9 cellular contexts compared by ENCODE assay signal in genomic region chr16:4682616-4683254, GRCh38. TPM values are rescaled to one million over a fixed set of nuclear protein-coding genes. Genes with fewer than 3 reads are reported as not detected.
A peak's percentile ranks its signal among the peaks of the same experiment; 100 is the strongest.
DNase-seq lines count a peak whose midpoint lies in the region; ATAC-seq and TF ChIP-seq lines count a peak whose summit lies in the region.
"Had no signal": no experiment of that assay in that cellular context is flagged by ENCODE, and none has a peak within 500 bp of the region (broad histone marks: within the 10 kb centered on the region; RNA-seq: fewer than 3 reads in every experiment).

No MANE protein-coding gene starts in this region.

- H3K4me3 ChIP-seq in fibroblast of pulmonary artery (replicated peaks; ENCODE audit: low read depth, low read length) (no peak overlapping the region), sigmoid colon (peak overlapping the region in 3 of 4 donors; percentile 26 to 30 (median 28))

- intact Hi-C loops in activated CD4-positive, alpha-beta T cell treated with anti-CD3 and anti-CD28 coated beads for 36 hours (cut with DNase I, micrococcal nuclease) = no loop called here
- intact Hi-C loops in activated CD4-positive, alpha-beta T cell treated with anti-CD3 and anti-CD28 coated beads, Interleukin-2, amount 10 ng/mL, durations not matched to agents 24 days and 14 days (cut with micrococcal nuclease) = no loop called here
- intact Hi-C loops in sigmoid colon (cut with DNase I) = no loop called here

- peaks cover 7% of the 10 kb centered on the region for H3K4me1 Mint-ChIP-seq in activated CD4-positive, alpha-beta T cell treated with anti-CD3 and anti-CD28 coated beads for 36 hours
- H3K4me1 Mint-ChIP-seq in activated CD4-positive, alpha-beta T cell treated with anti-CD3 and anti-CD28 coated beads, Interleukin-2, amount 10 ng/mL, durations not matched to agents 24 days and 14 days = peaks cover 7% of the 10 kb centered on the region
- H3K4me1 Mint-ChIP-seq: activated B cell treated with CpG ODN at 0.5 μM for 24 hours had no signal

- POLR2A ChIA-PET in activated CD4-positive, alpha-beta T cell treated with anti-CD3 and anti-CD28 coated beads for 36 hours (lab: Charles Lee) = interaction anchor here (0.7 kb wide), 1 partner anchor 52 kb away, joined by 6 read pairs; the partner anchor contains the start of genes ANKS3 and DNAAF8

- ATAC-seq in activated CD4-positive, alpha-beta T cell treated with anti-CD3 and anti-CD28 coated beads for 36 hours = peak; percentile 79
- ATAC-seq in GM18907 (IDR thresholded peaks at IDR 0.05; ENCODE audit: unreplicated experiment) (no peak), HG02840 (IDR thresholded peaks at IDR 0.05; ENCODE audit: low FRiP score, unreplicated experiment) (no peak)

- TF ChIP-seq EP300 in sigmoid colon (IDR thresholded peaks at IDR 0.05) = no peak

- no peaks in the 10 kb centered on the region for H3K27me3 Mint-ChIP-seq in activated CD4-positive, alpha-beta T cell treated with anti-CD3 and anti-CD28 coated beads for 36 hours
- no peaks in the 10 kb centered on the region for H3K27me3 Mint-ChIP-seq in activated CD4-positive, alpha-beta T cell treated with anti-CD3 and anti-CD28 coated beads, Interleukin-2, amount 10 ng/mL, durations not matched to agents 24 days and 14 days
- H3K27me3 Mint-ChIP-seq: activated B cell treated with CpG ODN at 0.5 μM for 24 hours had no signal

- WGBS in sigmoid colon, 2 donors = 85 to 90% methylated on average over 36 of the region's 36 CpGs

- H3K4me1 ChIP-seq in sigmoid colon = peaks cover 0 to 14% (median 11%) of the 10 kb centered on the region in 4 donors

- H3K4me3 Mint-ChIP-seq in activated CD4-positive, alpha-beta T cell treated with anti-CD3 and anti-CD28 coated beads for 36 hours = no peak overlapping the region
- H3K4me3 Mint-ChIP-seq in activated CD4-positive, alpha-beta T cell treated with anti-CD3 and anti-CD28 coated beads, Interleukin-2, amount 10 ng/mL, durations not matched to agents 24 days and 14 days = no peak overlapping the region
- H3K4me3 Mint-ChIP-seq: activated B cell treated with CpG ODN at 0.5 μM for 24 hours had no signal

- H3K27ac Mint-ChIP-seq in activated CD4-positive, alpha-beta T cell treated with anti-CD3 and anti-CD28 coated beads for 36 hours = no peak overlapping the region
- peak overlapping the region; percentile 4 for H3K27ac Mint-ChIP-seq in activated CD4-positive, alpha-beta T cell treated with anti-CD3 and anti-CD28 coated beads, Interleukin-2, amount 10 ng/mL, durations not matched to agents 24 days and 14 days
- H3K27ac Mint-ChIP-seq: activated B cell treated with CpG ODN at 0.5 μM for 24 hours had no signal

- peak overlapping the region in 3 of 4 donors; percentile 39 to 55 (median 48) for H3K27ac ChIP-seq in sigmoid colon

- H3K9me3 ChIP-seq in sigmoid colon = no peaks in the 10 kb centered on the region

- H3K36me3 ChIP-seq in sigmoid colon = peaks cover 7 to 85% (median 34%) of the 10 kb centered on the region in 4 donors

- DNase-seq in activated CD4-positive, alpha-beta T cell treated with anti-CD3 and anti-CD28 coated beads for 36 hours = peak; percentile 79
- no peak for DNase-seq in activated CD4-positive, alpha-beta T cell treated with anti-CD3 and anti-CD28 coated beads for 1 hour
- peak; percentile 79 for DNase-seq in activated CD4-positive, alpha-beta T cell treated with anti-CD3 and anti-CD28 coated beads, Interleukin-2, amount 10 ng/mL, durations not matched to agents 24 days and 14 days
- DNase-seq in fibroblast of pulmonary artery (ENCODE audit: low read depth) (peak; percentile 26), sigmoid colon (peak; percentile 77), putamen (ENCODE audit: low spot score) (no peak)
- DNase-seq: activated B cell treated with CpG ODN at 0.5 μM for 24 hours had no signal

- H3K9me3 Mint-ChIP-seq in activated CD4-positive, alpha-beta T cell treated with anti-CD3 and anti-CD28 coated beads for 36 hours (ENCODE audit: low read depth) = no peaks in the 10 kb centered on the region
- H3K9me3 Mint-ChIP-seq in activated CD4-positive, alpha-beta T cell treated with anti-CD3 and anti-CD28 coated beads, Interleukin-2, amount 10 ng/mL, durations not matched to agents 24 days and 14 days = no peaks in the 10 kb centered on the region
- H3K9me3 Mint-ChIP-seq: activated B cell treated with CpG ODN at 0.5 μM for 24 hours had no signal

- H3K36me3 Mint-ChIP-seq in activated CD4-positive, alpha-beta T cell treated with anti-CD3 and anti-CD28 coated beads for 36 hours (ENCODE audit: low read depth) = peaks cover 12% of the 10 kb centered on the region
- H3K36me3 Mint-ChIP-seq in activated CD4-positive, alpha-beta T cell treated with anti-CD3 and anti-CD28 coated beads, Interleukin-2, amount 10 ng/mL, durations not matched to agents 24 days and 14 days (ENCODE audit: low read depth) = peaks cover 20% of the 10 kb centered on the region

- TF ChIP-seq CTCF in fibroblast of pulmonary artery (IDR thresholded peaks at IDR 0.05; ENCODE audit: low read length, missing control alignments) = peak; percentile 25
- TF ChIP-seq CTCF in sigmoid colon (IDR thresholded peaks at IDR 0.05) = peak; percentile 6 to 57 (median 41)

- TF ChIP-seq POLR2A in sigmoid colon (IDR thresholded peaks at IDR 0.05) = no peak

- CTCF ChIA-PET in activated CD4-positive, alpha-beta T cell treated with anti-CD3 and anti-CD28 coated beads for 36 hours (lab: Charles Lee) = interaction anchor here (0.6 to 1.3 kb wide), 5 partner anchors 12 to 877 kb away, joined by 3 read pairs; no protein-coding TSS in a partner anchor

- H3K27me3 ChIP-seq in sigmoid colon = no peaks in the 10 kb centered on the region

RNA-seq across cellular contexts. Expression of gene NUDT16L1, which starts 10.6 kb away (rescaled TPM):
- 10 to 100 TPM; 16.4 to 22.5 TPM for total RNA-seq in activated CD4-positive, alpha-beta T cell treated with anti-CD3 and anti-CD28 coated beads for 36 hours
- 35.4 and 36.1 TPM in 2 replicates for total RNA-seq in activated CD4-positive, alpha-beta T cell treated with anti-CD3 and anti-CD28 coated beads, Interleukin-2, amount 10 ng/mL, durations not matched to agents 24 days and 14 days
- 10 to 100 TPM; 16.6 to 21.8 (median 18.6) TPM for total RNA-seq in sigmoid colon
- 10 to 100 TPM; 53.7 to 75.1 (median 61.9) TPM for polyA plus RNA-seq in sigmoid colon

RNA-seq across cellular contexts. Expression of gene ANKS3, which starts 51.3 kb away (rescaled TPM):
- 10 to 100 TPM; 12.1 to 14.1 TPM for total RNA-seq in activated CD4-positive, alpha-beta T cell treated with anti-CD3 and anti-CD28 coated beads for 36 hours
- 21.8 and 22.3 TPM in 2 replicates for total RNA-seq in activated CD4-positive, alpha-beta T cell treated with anti-CD3 and anti-CD28 coated beads, Interleukin-2, amount 10 ng/mL, durations not matched to agents 24 days and 14 days
- total RNA-seq in sigmoid colon = 10 to 100 TPM; 20.3 to 30.7 (median 23.8) TPM
- 10 to 100 TPM in 1 of 3 donors, 1 to 10 TPM in 2; 3.9 to 20.8 (median 9.6) TPM for polyA plus RNA-seq in sigmoid colon

RNA-seq across cellular contexts. Expression of gene DNAAF8, which starts 51.6 kb away (rescaled TPM):
- under 1 TPM; 0.11 to 0.16 TPM for total RNA-seq in activated CD4-positive, alpha-beta T cell treated with anti-CD3 and anti-CD28 coated beads for 36 hours
- total RNA-seq in activated CD4-positive, alpha-beta T cell treated with anti-CD3 and anti-CD28 coated beads, Interleukin-2, amount 10 ng/mL, durations not matched to agents 24 days and 14 days = not detected in 2 replicates
- under 1 TPM; 0.14 to 0.83 (median 0.43) TPM for total RNA-seq in sigmoid colon
- 1 to 10 TPM in 1 of 3 donors, under 1 TPM in 2; 0.60 to 1.2 (median 0.73) TPM for polyA plus RNA-seq in sigmoid colon

RNA-seq across cellular contexts. Expression of gene MGRN1, which starts 58.1 kb away (rescaled TPM):
- total RNA-seq in activated CD4-positive, alpha-beta T cell treated with anti-CD3 and anti-CD28 coated beads for 36 hours = 10 to 100 TPM; 65.0 to 75.4 TPM
- 103 and 108 TPM in 2 replicates for total RNA-seq in activated CD4-positive, alpha-beta T cell treated with anti-CD3 and anti-CD28 coated beads, Interleukin-2, amount 10 ng/mL, durations not matched to agents 24 days and 14 days
- total RNA-seq in sigmoid colon = 10 to 100 TPM; 18.4 to 37.9 (median 31.0) TPM
- 10 to 100 TPM; 16.8 to 34.5 (median 23.4) TPM for polyA plus RNA-seq in sigmoid colon

Comparison
In these comparisons a context has a peak if more than half of its experiments do, and no peak if none do; other contexts are left out.
1. DNase-seq: peak in activated CD4-positive, alpha-beta T cell treated with anti-CD3 and anti-CD28 coated beads for 36 hours (single experiment), activated CD4-positive, alpha-beta T cell treated with anti-CD3 and anti-CD28 coated beads, Interleukin-2, amount 10 ng/mL, durations not matched to agents 24 days and 14 days (single experiment), fibroblast of pulmonary artery (single experiment) and sigmoid colon (single experiment); none in activated CD4-positive, alpha-beta T cell treated with anti-CD3 and anti-CD28 coated beads for 1 hour (single experiment) and putamen (single experiment).